19 cellular contexts compared by ENCODE assay signal in the genomic region with DNA sequence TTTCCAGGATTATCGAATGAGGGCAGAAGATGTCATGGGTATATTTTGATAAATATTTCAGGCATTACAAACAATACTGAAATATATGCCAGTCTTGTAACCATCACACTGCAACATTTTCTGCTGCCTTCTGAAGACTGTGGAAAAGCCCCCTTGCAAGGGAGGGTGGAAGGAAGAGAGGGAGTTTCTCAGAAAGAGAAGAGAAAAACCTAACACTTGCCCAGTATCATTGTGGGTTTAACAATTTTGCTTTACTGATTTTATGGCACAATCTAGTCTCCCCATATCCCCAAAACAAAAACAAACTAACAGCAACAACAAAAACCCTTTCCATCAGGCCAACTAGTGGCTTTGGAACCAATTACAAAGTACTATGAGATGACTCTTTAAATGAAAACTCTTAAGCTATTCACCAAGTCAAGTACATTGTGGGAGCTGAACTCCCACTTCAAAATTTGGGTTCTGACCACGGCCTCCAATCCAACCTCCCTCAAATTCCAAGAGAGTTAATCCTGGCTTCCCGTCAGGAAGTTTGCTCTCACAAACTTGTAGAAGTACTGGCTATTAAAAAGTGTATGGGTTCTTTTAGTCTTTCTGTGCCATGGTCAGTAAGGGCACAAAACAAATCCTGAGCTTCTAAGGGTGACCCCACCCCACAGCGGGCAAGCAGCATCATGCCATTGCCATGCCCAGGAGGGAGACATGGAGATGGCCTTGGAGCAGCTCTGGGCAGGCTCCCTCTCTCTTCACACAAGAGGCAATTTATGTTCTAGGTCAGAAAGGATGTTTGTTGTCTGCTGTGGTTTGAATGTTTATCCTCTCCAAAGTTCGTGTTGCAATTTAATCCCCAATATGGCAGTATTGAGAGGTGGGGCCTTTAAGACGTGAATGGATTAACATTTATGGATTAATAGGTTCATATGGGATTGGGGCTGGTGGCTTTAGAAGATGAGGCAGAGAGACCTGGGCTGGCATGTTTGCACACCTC.
DNase-seq lines count a peak whose midpoint lies in the region; ATAC-seq, FAIRE-seq and TF ChIP-seq lines count a peak whose summit lies in the region.
"Had no signal": no experiment of that assay in that cellular context is flagged by ENCODE, and none has a peak within 500 bp of the region (broad histone marks: within the 10 kb centered on the region; RNA-seq: fewer than 3 reads in every experiment).

No MANE protein-coding gene starts in this region.

- H3K27me3 ChIP-seq in Panc1 (ENCODE audit: control insufficient read depth, insufficient read depth, low read length) (no peaks in the 10 kb centered on the region), left lung (no peaks in the 10 kb centered on the region), skeletal muscle satellite cell (ENCODE audit: control insufficient read depth, insufficient read depth, low read length) (no peaks in the 10 kb centered on the region)
- H3K27me3 ChIP-seq: colonic mucosa, neural progenitor cell had no signal

- DNase-seq in A549 (ENCODE audit: low read depth in 1 of 2, low spot score in 1 of 2) (no peak), Panc1 (ENCODE audit: low read depth, low spot score) (no peak), left lung (no peak), activated T-cell treated with anti-CD3 and anti-CD28 coated beads for 4 hours (no peak), NCI-H69 (lab: John Stamatoyannopoulos, UW) (no peak)
- no peak for DNase-seq in activated CD8-positive, alpha-beta memory T cell treated with anti-CD3 and anti-CD28 coated beads, Interleukin-2, amount 10 ng/mL, durations not matched to agents 7 days and 5 days
- DNase-seq: activated effector memory CD4-positive, alpha-beta T cell treated with Interleukin-2 at 50 U/mL for 16 hours; CD8-positive, alpha-beta memory T cell; colonic mucosa; NCI-H1417; NCI-H446 treated with DMSO at 0.1 percent for 48 hours; stimulated activated naive CD4-positive, alpha-beta T cell treated with Interleukin-2 at 50 U/mL for 16 hours; SW 1271 had no signal

- no peak for TF ChIP-seq EP300 in A549 (IDR thresholded peaks at IDR 0.05)

- no peaks in the 10 kb centered on the region for H3K9me3 Mint-ChIP-seq in activated CD8-positive, alpha-beta memory T cell treated with anti-CD3 and anti-CD28 coated beads, Interleukin-2, amount 10 ng/mL, durations not matched to agents 7 days and 5 days (ENCODE audit: low read depth)
- H3K9me3 Mint-ChIP-seq: CD8-positive, alpha-beta memory T cell; neural progenitor cell had no signal

- H3K27ac ChIP-seq in A549 (peak overlapping the region; percentile 45 to 64; a peak in 4 of 6 replicates), Panc1 (ENCODE audit: low read length) (peak overlapping the region; percentile 9; the same call in 1 of the 2 replicates), left lung (peak overlapping the region; percentile 21 to 92)
- H3K27ac ChIP-seq: colonic mucosa, epithelial cell of prostate, neural progenitor cell had no signal

- H3K9me3 ChIP-seq in A549, result no peaks in the 10 kb centered on the region
- no peaks in the 10 kb centered on the region for H3K9me3 ChIP-seq in Panc1 (ENCODE audit: control insufficient read depth, insufficient read depth, low read depth, low read length)
- H3K9me3 ChIP-seq in left lung, result no peaks in the 10 kb centered on the region
- no peaks in the 10 kb centered on the region for H3K9me3 ChIP-seq in skeletal muscle satellite cell (replicated peaks; ENCODE audit: low read length)
- H3K9me3 ChIP-seq: colonic mucosa had no signal

- H3K4me1 ChIP-seq in A549, result peaks cover 18% of the 10 kb centered on the region
- no peaks in the 10 kb centered on the region for H3K4me1 ChIP-seq in Panc1 (ENCODE audit: control insufficient read depth, insufficient read depth, low read length)
- peaks cover 4 to 93% of the 10 kb centered on the region in 2 donors for H3K4me1 ChIP-seq in left lung
- peaks cover 53% of the 10 kb centered on the region for H3K4me1 ChIP-seq in skeletal muscle satellite cell (ENCODE audit: control insufficient read depth, insufficient read depth, low read length)
- H3K4me1 ChIP-seq: colonic mucosa, neural progenitor cell had no signal

- CTCF ChIA-PET in A549 (lab: Yijun Ruan, JAX), result interaction anchor here (0.8 to 11.3 kb wide), 6 partner anchors 12 to 165 kb away, joined by 3 to 117 read pairs (median 3); no protein-coding TSS in a partner anchor
- CTCF ChIA-PET in Panc1 (lab: Charles Lee), result interaction anchor here (0.9 to 1.0 kb wide), 2 partner anchors 10 to 22 kb away, joined by 3 to 6 read pairs; no protein-coding TSS in a partner anchor
- CTCF ChIA-PET in activated CD8-positive, alpha-beta memory T cell treated with anti-CD3 and anti-CD28 coated beads, Interleukin-2, amount 10 ng/mL, durations not matched to agents 7 days and 5 days (lab: Charles Lee), result interaction anchor here (1.3 to 5.1 kb wide), 3 partner anchors 10 to 23 kb away, joined by 4 to 18 read pairs (median 7); no protein-coding TSS in a partner anchor

- H3K36me3 ChIP-seq in Panc1 (ENCODE audit: control insufficient read depth, insufficient read depth, low read length), result no peaks in the 10 kb centered on the region
- H3K36me3 ChIP-seq in left lung, result no peaks in the 10 kb centered on the region
- H3K36me3 ChIP-seq in skeletal muscle satellite cell (ENCODE audit: insufficient read depth, low read length), result no peaks in the 10 kb centered on the region
- H3K36me3 ChIP-seq: colonic mucosa, neural progenitor cell had no signal

- POLR2A ChIA-PET in A549 (lab: Yijun Ruan, JAX) (no interaction called here), Panc1 (lab: Charles Lee) (interaction anchor here (0.5 kb wide), 1 partner anchor 18 kb away, joined by 10 read pairs; no protein-coding TSS in a partner anchor)

- no peak for TF ChIP-seq POLR2A in A549 (IDR thresholded peaks at IDR 0.05; ENCODE audit: low read length)

- H3K4me1 Mint-ChIP-seq in activated CD8-positive, alpha-beta memory T cell treated with anti-CD3 and anti-CD28 coated beads, Interleukin-2, amount 10 ng/mL, durations not matched to agents 7 days and 5 days, result peaks cover 10% of the 10 kb centered on the region
- H3K4me1 Mint-ChIP-seq: neural progenitor cell had no signal

- ATAC-seq in A549, result no peak
- ATAC-seq in Panc1, result no peak
- no peak for ATAC-seq in left lung
- ATAC-seq in activated CD8-positive, alpha-beta memory T cell treated with anti-CD3 and anti-CD28 coated beads, Interleukin-2, amount 10 ng/mL, durations not matched to agents 7 days and 5 days, result no peak
- ATAC-seq in HG03432 (IDR thresholded peaks at IDR 0.05; ENCODE audit: unreplicated experiment), result no peak
- ATAC-seq: K562 had no signal

- peak overlapping the region; percentile 9; the same call in 1 of the 3 replicates for H3K4me2 ChIP-seq in A549
- H3K4me2 ChIP-seq in skeletal muscle satellite cell (ENCODE audit: low read length), result peak overlapping the region; percentile 47
- H3K4me2 ChIP-seq: neural progenitor cell had no signal

- no peak overlapping the region for H3K4me3 Mint-ChIP-seq in activated CD8-positive, alpha-beta memory T cell treated with anti-CD3 and anti-CD28 coated beads, Interleukin-2, amount 10 ng/mL, durations not matched to agents 7 days and 5 days
- H3K4me3 Mint-ChIP-seq: CD8-positive, alpha-beta memory T cell; neural progenitor cell had no signal

- no peak overlapping the region for H3K4me3 ChIP-seq in A549
- H3K4me3 ChIP-seq in Panc1 (ENCODE audit: low read depth in 2 of 2, low read length in 2 of 2), result no peak overlapping the region
- no peak overlapping the region for H3K4me3 ChIP-seq in left lung
- peak overlapping the region; percentile 12 for H3K4me3 ChIP-seq in skeletal muscle satellite cell (ENCODE audit: low read length)
- H3K4me3 ChIP-seq: colonic mucosa, K562, neural progenitor cell had no signal

- intact Hi-C loops in Panc1 (cut with micrococcal nuclease; ENCODE audit: unreplicated experiment), result no loop called here
- intact Hi-C loops in left lung (cut with DNase I), result no loop called here

- BruUV-seq in Panc1 (replicated peaks; lab: Mats Ljungman, UMichigan), result no TSS peak

- TF ChIP-seq RAD21 in A549 (conservative IDR thresholded peaks at IDR 0.05 in 1 of 2, IDR thresholded peaks at IDR 0.05 in 1 of 2), result no peak

- H3K27ac Mint-ChIP-seq in activated CD8-positive, alpha-beta memory T cell treated with anti-CD3 and anti-CD28 coated beads, Interleukin-2, amount 10 ng/mL, durations not matched to agents 7 days and 5 days, result no peak overlapping the region
- H3K27ac Mint-ChIP-seq: neural progenitor cell had no signal

- peak overlapping the region; percentile 25 for H3K9ac ChIP-seq in skeletal muscle satellite cell (ENCODE audit: low read depth, low read length)
- H3K9ac ChIP-seq: neural progenitor cell had no signal

- 75% methylated on average over 5 of the region's 6 CpGs for WGBS in A549 (ENCODE audit: missing lambda C conversion rate)

- H3K27me3 Mint-ChIP-seq in activated CD8-positive, alpha-beta memory T cell treated with anti-CD3 and anti-CD28 coated beads, Interleukin-2, amount 10 ng/mL, durations not matched to agents 7 days and 5 days, result no peaks in the 10 kb centered on the region
- H3K27me3 Mint-ChIP-seq: CD8-positive, alpha-beta memory T cell had no signal

- H3K36me3 Mint-ChIP-seq in activated CD8-positive, alpha-beta memory T cell treated with anti-CD3 and anti-CD28 coated beads, Interleukin-2, amount 10 ng/mL, durations not matched to agents 7 days and 5 days, result no peaks in the 10 kb centered on the region
- H3K36me3 Mint-ChIP-seq: CD8-positive, alpha-beta memory T cell; neural progenitor cell had no signal

- TF ChIP-seq CTCF in A549 (IDR thresholded peaks at IDR 0.05), result no peak
- TF ChIP-seq CTCF in Panc1 (IDR thresholded peaks at IDR 0.05), result no peak
- TF ChIP-seq CTCF in left lung (IDR thresholded peaks at IDR 0.05), result no peak

- in situ Hi-C loops in Panc1 (cut with HindIII; ENCODE audit: low pct_unique_long_range_greater_than_20kb, low sequenced_read_pairs), result no loop called here

- no peak for FAIRE-seq in A549 (lab: Jason Lieb, UNC)
- FAIRE-seq: GM12891, K562 had no signal

TF ChIP-seq in A549, 52 proteins besides CTCF, POLR2A, EP300 and RAD21 (continues in another document):
- no peak for TF ChIP-seq BHLHE40 (IDR thresholded peaks at IDR 0.05; ENCODE audit: low read depth, low read length)
- no peak for TF ChIP-seq ZFP36 (IDR thresholded peaks at IDR 0.05; ENCODE audit: borderline replicate concordance, partially characterized antibody)
- TF ChIP-seq FOXS1 (CRISPR knock-in tag; IDR thresholded peaks at IDR 0.05), result no peak
- TF ChIP-seq RFX5 (IDR thresholded peaks at IDR 0.05), result no peak
- no peak for TF ChIP-seq NPAS2 (CRISPR knock-in tag; IDR thresholded peaks at IDR 0.05; ENCODE audit: borderline replicate concordance)
- TF ChIP-seq JUN (IDR thresholded peaks at IDR 0.05), result no peak
- TF ChIP-seq HOXB13 (CRISPR knock-in tag; IDR thresholded peaks at IDR 0.05; ENCODE audit: low read depth), result no peak
- TF ChIP-seq EHF (CRISPR knock-in tag; IDR thresholded peaks at IDR 0.05), result no peak
- TF ChIP-seq GATA3 (IDR thresholded peaks at IDR 0.05; ENCODE audit: borderline replicate concordance), result no peak
- no peak for TF ChIP-seq TFCP2L1 (CRISPR knock-in tag; IDR thresholded peaks at IDR 0.05)
